ENCODE assay signal across 12 cellular contexts in genomic region chr2:10009811-10010781, GRCh38. TPM values are rescaled to one million over a fixed set of nuclear protein-coding genes. Genes with fewer than 3 reads are reported as not detected.
DNase-seq lines count a peak whose midpoint lies in the region; FAIRE-seq and TF ChIP-seq lines count a peak whose summit lies in the region.
"Had no signal": no experiment of that assay in that cellular context is flagged by ENCODE, and none has a peak within 500 bp of the region (broad histone marks: within the 10 kb centered on the region; RNA-seq: fewer than 3 reads in every experiment).

No MANE protein-coding gene starts in this region.

- H3K36me3 Mint-ChIP-seq in nephron progenitor cell (ENCODE audit: low read depth) = no peaks in the 10 kb centered on the region
- no peaks in the 10 kb centered on the region for H3K36me3 Mint-ChIP-seq in activated T-helper 1 cell treated with anti-CD3 and anti-CD28 coated beads, Interleukin-12 subunit alpha, Interleukin-12 subunit beta, Interleukin-2, Interleukin-4 antibody, amounts not matched to agents 30 ng/mL and 10 ng/mL and 1 ng/mL, durations not matched to agents 14 hours and 24 hours and 36 hours (ENCODE audit: low read depth)
- H3K36me3 Mint-ChIP-seq: stimulated activated naive B cell treated with anti-CD40 and anti-IgM and Interleukin-4, amounts not matched to agents 10 μg/mL and 1 μg/mL and 100 μg/mL, for 72 hours had no signal

- H3K27me3 Mint-ChIP-seq in nephron progenitor cell (ENCODE audit: low read depth, poor library complexity) = peaks cover 6% of the 10 kb centered on the region
- H3K27me3 Mint-ChIP-seq in activated T-helper 1 cell treated with anti-CD3 and anti-CD28 coated beads, Interleukin-12 subunit alpha, Interleukin-12 subunit beta, Interleukin-2, Interleukin-4 antibody, amounts not matched to agents 30 ng/mL and 10 ng/mL and 1 ng/mL, durations not matched to agents 14 hours and 24 hours and 36 hours (ENCODE audit: insufficient read depth) = peaks cover 2% of the 10 kb centered on the region

- H3K27ac Mint-ChIP-seq in nephron progenitor cell = no peak overlapping the region
- H3K27ac Mint-ChIP-seq in activated T-helper 1 cell treated with anti-CD3 and anti-CD28 coated beads, Interleukin-12 subunit alpha, Interleukin-12 subunit beta, Interleukin-2, Interleukin-4 antibody, amounts not matched to agents 30 ng/mL and 10 ng/mL and 1 ng/mL, durations not matched to agents 14 hours and 24 hours and 36 hours = no peak overlapping the region
- H3K27ac Mint-ChIP-seq: stimulated activated naive B cell treated with anti-CD40 and anti-IgM and Interleukin-4, amounts not matched to agents 10 μg/mL and 1 μg/mL and 100 μg/mL, for 72 hours had no signal

- H3K9me3 ChIP-seq in kidney (ENCODE audit: control insufficient read depth in 1 of 2, low read length in 2 of 2) (no peaks in the 10 kb centered on the region), skeletal muscle satellite cell (replicated peaks; ENCODE audit: low read length) (no peaks in the 10 kb centered on the region)

- DNase-seq in DMS79 (lab: John Stamatoyannopoulos, UW) (peak; percentile 26), amniotic epithelial cell (ENCODE audit: low read depth) (peak; percentile 30), kidney (peak; percentile 87), nephron progenitor cell (no peak), HUDEP-2 (lab: John Stamatoyannopoulos, UW; ENCODE audit: unreplicated experiment in 76 of 76) (no peak), islet precursor cell (no peak)
- no peak for DNase-seq in activated T-helper 1 cell treated with anti-CD3 and anti-CD28 coated beads, Interleukin-12 subunit alpha, Interleukin-12 subunit beta, Interleukin-2, Interleukin-4 antibody, amounts not matched to agents 30 ng/mL and 10 ng/mL and 1 ng/mL, durations not matched to agents 14 hours and 24 hours and 36 hours (ENCODE audit: low spot score)
- DNase-seq: H7; NCI-H2081 treated with DMSO at 0.1 percent for 48 hours; stimulated activated naive B cell treated with anti-CD40 and anti-IgM and Interleukin-4, amounts not matched to agents 10 μg/mL and 1 μg/mL and 100 μg/mL, for 72 hours had no signal

- peak overlapping the region; percentile 71 to 76 for H3K27ac ChIP-seq in kidney (ENCODE audit: low read depth in 2 of 2, low read length in 2 of 2)
- H3K27ac ChIP-seq: cardiac muscle cell had no signal

- intact Hi-C loops in kidney (cut with DNase I) = no loop called here
- intact Hi-C loops in activated T-helper 1 cell treated with anti-CD3 and anti-CD28 coated beads, Interleukin-12 subunit alpha, Interleukin-12 subunit beta, Interleukin-2, Interleukin-4 antibody, amounts not matched to agents 30 ng/mL and 10 ng/mL and 1 ng/mL, durations not matched to agents 14 hours and 24 hours and 36 hours (cut with micrococcal nuclease) = no loop called here

- H3K4me2 ChIP-seq in skeletal muscle satellite cell (ENCODE audit: low read length) = peak overlapping the region; percentile 31

- H3K4me1 ChIP-seq in kidney (ENCODE audit: control insufficient read depth in 1 of 2, insufficient read depth in 1 of 2, low read depth in 1 of 2, low read length in 2 of 2) (peaks cover 11 to 12% of the 10 kb centered on the region in 2 donors), skeletal muscle satellite cell (ENCODE audit: control insufficient read depth, insufficient read depth, low read length) (peaks cover 39% of the 10 kb centered on the region)

- no peak overlapping the region for H3K4me3 Mint-ChIP-seq in nephron progenitor cell
- no peak overlapping the region for H3K4me3 Mint-ChIP-seq in activated T-helper 1 cell treated with anti-CD3 and anti-CD28 coated beads, Interleukin-12 subunit alpha, Interleukin-12 subunit beta, Interleukin-2, Interleukin-4 antibody, amounts not matched to agents 30 ng/mL and 10 ng/mL and 1 ng/mL, durations not matched to agents 14 hours and 24 hours and 36 hours
- H3K4me3 Mint-ChIP-seq: stimulated activated naive B cell treated with anti-CD40 and anti-IgM and Interleukin-4, amounts not matched to agents 10 μg/mL and 1 μg/mL and 100 μg/mL, for 72 hours had no signal

- no peak for FAIRE-seq in kidney (lab: Jason Lieb, UNC)

- peaks cover 10% of the 10 kb centered on the region for H3K27me3 ChIP-seq in skeletal muscle satellite cell (ENCODE audit: control insufficient read depth, insufficient read depth, low read length)
- H3K27me3 ChIP-seq: cardiac muscle cell had no signal

- H3K9ac ChIP-seq in kidney (ENCODE audit: low read length in 2 of 2) = peak overlapping the region; percentile 17 to 40
- H3K9ac ChIP-seq in skeletal muscle satellite cell (ENCODE audit: low read depth, low read length) = no peak overlapping the region

- no peaks in the 10 kb centered on the region for H3K9me3 Mint-ChIP-seq in nephron progenitor cell
- H3K9me3 Mint-ChIP-seq in activated T-helper 1 cell treated with anti-CD3 and anti-CD28 coated beads, Interleukin-12 subunit alpha, Interleukin-12 subunit beta, Interleukin-2, Interleukin-4 antibody, amounts not matched to agents 30 ng/mL and 10 ng/mL and 1 ng/mL, durations not matched to agents 14 hours and 24 hours and 36 hours = no peaks in the 10 kb centered on the region
- H3K9me3 Mint-ChIP-seq: stimulated activated naive B cell treated with anti-CD40 and anti-IgM and Interleukin-4, amounts not matched to agents 10 μg/mL and 1 μg/mL and 100 μg/mL, for 72 hours had no signal

- TF ChIP-seq CTCF in kidney (IDR thresholded peaks at IDR 0.05; ENCODE audit: borderline replicate concordance, extremely low read depth, insufficient read depth) = no peak
- TF ChIP-seq CTCF in nephron progenitor cell (IDR thresholded peaks at IDR 0.05) = no peak

- H3K4me1 Mint-ChIP-seq in nephron progenitor cell = peaks cover 35% of the 10 kb centered on the region
- H3K4me1 Mint-ChIP-seq in activated T-helper 1 cell treated with anti-CD3 and anti-CD28 coated beads, Interleukin-12 subunit alpha, Interleukin-12 subunit beta, Interleukin-2, Interleukin-4 antibody, amounts not matched to agents 30 ng/mL and 10 ng/mL and 1 ng/mL, durations not matched to agents 14 hours and 24 hours and 36 hours (ENCODE audit: low read depth) = no peaks in the 10 kb centered on the region
- H3K4me1 Mint-ChIP-seq: stimulated activated naive B cell treated with anti-CD40 and anti-IgM and Interleukin-4, amounts not matched to agents 10 μg/mL and 1 μg/mL and 100 μg/mL, for 72 hours had no signal

- H3K4me3 ChIP-seq in kidney (ENCODE audit: low read length in 2 of 2) (no peak overlapping the region), skeletal muscle satellite cell (ENCODE audit: low read length) (no peak overlapping the region)
- H3K4me3 ChIP-seq: cardiac muscle cell had no signal

- no peaks in the 10 kb centered on the region for H3K36me3 ChIP-seq in kidney (ENCODE audit: control insufficient read depth in 1 of 2, insufficient read depth in 2 of 2, low read length in 2 of 2)
- no peaks in the 10 kb centered on the region for H3K36me3 ChIP-seq in skeletal muscle satellite cell (ENCODE audit: insufficient read depth, low read length)
- H3K36me3 ChIP-seq: cardiac muscle cell had no signal

RNA-seq across cellular contexts. Expression of gene KLF11, which starts 33.3 kb away (rescaled TPM):
- 34.0 TPM for total RNA-seq in kidney
- 9.4 TPM for polyA plus RNA-seq in kidney (ENCODE audit: insufficient read depth, low read depth, low replicate concordance)
- total RNA-seq in skeletal muscle satellite cell (2012; rRNA removed) = 2.3 and 2.8 TPM in 2 replicates
- total RNA-seq in activated T-helper 1 cell treated with anti-CD3 and anti-CD28 coated beads, Interleukin-12 subunit alpha, Interleukin-12 subunit beta, Interleukin-2, Interleukin-4 antibody, amounts not matched to agents 30 ng/mL and 10 ng/mL and 1 ng/mL, durations not matched to agents 14 hours and 24 hours and 36 hours = 7.8 and 10.8 TPM in 2 replicates

RNA-seq across cellular contexts. Expression of gene GRHL1, which starts 58.6 kb away (rescaled TPM):
- 6.0 TPM for total RNA-seq in kidney
- polyA plus RNA-seq in kidney (ENCODE audit: insufficient read depth, low read depth, low replicate concordance) = 2.3 TPM
- total RNA-seq in skeletal muscle satellite cell (2012; rRNA removed) = 0.25 and 0.66 TPM in 2 replicates
- total RNA-seq in activated T-helper 1 cell treated with anti-CD3 and anti-CD28 coated beads, Interleukin-12 subunit alpha, Interleukin-12 subunit beta, Interleukin-2, Interleukin-4 antibody, amounts not matched to agents 30 ng/mL and 10 ng/mL and 1 ng/mL, durations not matched to agents 14 hours and 24 hours and 36 hours = 1.4 and 1.5 TPM in 2 replicates

Comparison
In these comparisons a context has a peak if more than half of its experiments do, and no peak if none do; other contexts are left out.
1. DNase-seq: peak in DMS79 (single experiment), amniotic epithelial cell (single experiment) and kidney (single experiment); none in nephron progenitor cell (single experiment), HUDEP-2 (0 of 76), islet precursor cell (single experiment) and activated T-helper 1 cell treated with anti-CD3 and anti-CD28 coated beads, Interleukin-12 subunit alpha, Interleukin-12 subunit beta, Interleukin-2, Interleukin-4 antibody, amounts not matched to agents 30 ng/mL and 10 ng/mL and 1 ng/mL, durations not matched to agents 14 hours and 24 hours and 36 hours (single experiment).